In genomic region chr17:29592850-29593545, GRCh38 we compare ENCODE assay signal across 1 cellular context.
TF ChIP-seq lines count a peak whose summit lies in the region.

Gene ANKRD13B (plus strand): TSS chr17:29593132. CDS start chr17:29593622, 490 bp downstream.

TF ChIP-seq in K562, 482 proteins besides CTCF, POLR2A, EP300 and RAD21 (continued from another document):
- TF ChIP-seq ZBTB7A (IDR thresholded peaks at IDR 0.05; ENCODE audit: borderline replicate concordance, control insufficient read depth, low read depth, low read length) (peak; percentile 35; the same call in 1 of the 2 replicates), PBX2 (CRISPR knock-in tag; IDR thresholded peaks at IDR 0.05; ENCODE audit: low read depth) (no peak), PBX2 (tag; conservative IDR thresholded peaks at IDR 0.05; ENCODE audit: low read depth) (no peak), HMGN3 (IDR thresholded peaks at IDR 0.05; ENCODE audit: borderline replicate concordance, extremely low read depth, insufficient read length, low read depth, low read length) (peak; percentile 60), ZBTB49 (CRISPR knock-in tag; IDR thresholded peaks at IDR 0.05; ENCODE audit: borderline replicate concordance) (no peak), CTBP1 (IDR thresholded peaks at IDR 0.05; ENCODE audit: borderline replicate concordance) (0 out of 2 replicates have a peak, but pooled peaks have one; percentile 41), E2F6 (IDR thresholded peaks at IDR 0.05; ENCODE audit: borderline replicate concordance in 1 of 2, extremely low read depth in 1 of 2, insufficient read depth in 1 of 2, insufficient read length in 1 of 2, low read depth in 1 of 2, low read length in 1 of 2, poor library complexity in 1 of 2, severe bottlenecking in 1 of 2) (peak in 1 of 2 experiments; percentile 45), NR1H2 (CRISPR knock-in tag; IDR thresholded peaks at IDR 0.05) (no peak)
- TF ChIP-seq, protein P1, sequence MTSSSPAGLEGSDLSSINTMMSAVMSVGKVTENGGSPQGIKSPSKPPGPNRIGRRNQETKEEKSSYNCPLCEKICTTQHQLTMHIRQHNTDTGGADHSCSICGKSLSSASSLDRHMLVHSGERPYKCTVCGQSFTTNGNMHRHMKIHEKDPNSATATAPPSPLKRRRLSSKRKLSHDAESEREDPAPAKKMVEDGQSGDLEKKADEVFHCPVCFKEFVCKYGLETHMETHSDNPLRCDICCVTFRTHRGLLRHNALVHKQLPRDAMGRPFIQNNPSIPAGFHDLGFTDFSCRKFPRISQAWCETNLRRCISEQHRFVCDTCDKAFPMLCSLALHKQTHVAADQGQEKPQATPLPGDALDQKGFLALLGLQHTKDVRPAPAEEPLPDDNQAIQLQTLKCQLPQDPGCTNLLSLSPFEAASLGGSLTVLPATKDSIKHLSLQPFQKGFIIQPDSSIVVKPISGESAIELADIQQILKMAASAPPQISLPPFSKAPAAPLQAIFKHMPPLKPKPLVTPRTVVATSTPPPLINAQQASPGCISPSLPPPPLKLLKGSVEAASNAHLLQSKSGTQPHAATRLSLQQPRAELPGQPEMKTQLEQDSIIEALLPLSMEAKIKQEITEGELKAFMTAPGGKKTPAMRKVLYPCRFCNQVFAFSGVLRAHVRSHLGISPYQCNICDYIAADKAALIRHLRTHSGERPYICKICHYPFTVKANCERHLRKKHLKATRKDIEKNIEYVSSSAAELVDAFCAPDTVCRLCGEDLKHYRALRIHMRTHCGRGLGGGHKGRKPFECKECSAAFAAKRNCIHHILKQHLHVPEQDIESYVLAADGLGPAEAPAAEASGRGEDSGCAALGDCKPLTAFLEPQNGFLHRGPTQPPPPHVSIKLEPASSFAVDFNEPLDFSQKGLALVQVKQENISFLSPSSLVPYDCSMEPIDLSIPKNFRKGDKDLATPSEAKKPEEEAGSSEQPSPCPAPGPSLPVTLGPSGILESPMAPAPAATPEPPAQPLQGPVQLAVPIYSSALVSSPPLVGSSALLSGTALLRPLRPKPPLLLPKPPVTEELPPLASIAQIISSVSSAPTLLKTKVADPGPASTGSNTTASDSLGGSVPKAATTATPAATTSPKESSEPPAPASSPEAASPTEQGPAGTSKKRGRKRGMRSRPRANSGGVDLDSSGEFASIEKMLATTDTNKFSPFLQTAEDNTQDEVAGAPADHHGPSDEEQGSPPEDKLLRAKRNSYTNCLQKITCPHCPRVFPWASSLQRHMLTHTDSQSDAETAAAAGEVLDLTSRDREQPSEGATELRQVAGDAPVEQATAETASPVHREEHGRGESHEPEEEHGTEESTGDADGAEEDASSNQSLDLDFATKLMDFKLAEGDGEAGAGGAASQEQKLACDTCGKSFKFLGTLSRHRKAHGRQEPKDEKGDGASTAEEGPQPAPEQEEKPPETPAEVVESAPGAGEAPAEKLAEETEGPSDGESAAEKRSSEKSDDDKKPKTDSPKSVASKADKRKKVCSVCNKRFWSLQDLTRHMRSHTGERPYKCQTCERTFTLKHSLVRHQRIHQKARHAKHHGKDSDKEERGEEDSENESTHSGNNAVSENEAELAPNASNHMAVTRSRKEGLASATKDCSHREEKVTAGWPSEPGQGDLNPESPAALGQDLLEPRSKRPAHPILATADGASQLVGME (CRISPR knock-in tag; IDR thresholded peaks at IDR 0.05), result 0 out of 2 replicates have a peak, but pooled peaks have one; percentile 24
TF ChIP-seq in K562: peak in this region for 31.
